ENCODE assay signal across 16 cellular contexts in the genomic region with DNA sequence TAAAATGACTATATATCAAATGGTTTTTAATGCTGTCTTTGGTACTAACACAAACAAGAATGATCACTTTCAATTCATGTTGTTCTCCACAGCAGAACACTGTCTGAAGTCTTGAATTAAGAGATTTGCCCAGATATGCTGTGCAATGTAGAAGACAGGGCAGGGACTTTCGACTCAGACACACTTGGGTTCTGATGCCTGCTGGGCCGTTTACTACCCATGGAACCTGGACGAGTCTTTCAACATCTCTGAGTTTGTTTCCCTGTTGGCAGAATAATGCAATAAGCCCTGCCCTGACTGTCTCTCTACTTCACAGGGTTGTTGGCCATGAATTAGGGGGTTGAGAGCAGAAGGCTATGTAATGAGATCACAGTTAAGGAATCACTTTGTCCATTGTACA.
DNase-seq lines count a peak whose midpoint lies in the region; ATAC-seq and TF ChIP-seq lines count a peak whose summit lies in the region.
"Had no signal": no experiment of that assay in that cellular context is flagged by ENCODE, and none has a peak within 500 bp of the region (broad histone marks: within the 10 kb centered on the region; RNA-seq: fewer than 3 reads in every experiment).

No MANE protein-coding gene starts in this region.

- H3K27ac ChIP-seq in OCI-LY3 (ENCODE audit: low read length) (peak overlapping the region; percentile 63), gastroesophageal sphincter (no peak overlapping the region)
- H3K27ac ChIP-seq: upper lobe of left lung had no signal

- no peaks in the 10 kb centered on the region for H4K20me1 ChIP-seq in OCI-LY3 (ENCODE audit: insufficient read depth, low read length)

- WGBS in gastroesophageal sphincter (ENCODE audit: low coverage in 1 of 2), 2 donors: 60 to 82% methylated on average over 3 of the region's 3 CpGs

- no peak overlapping the region for H3K4me3 Mint-ChIP-seq in CD14-positive monocyte
- no peak overlapping the region for H3K4me3 Mint-ChIP-seq in Caco-2 (ENCODE audit: unreplicated experiment)
- H3K4me3 Mint-ChIP-seq: B cell, H9, naive B cell had no signal

- H3K9ac ChIP-seq in OCI-LY3 (ENCODE audit: low read length): no peak overlapping the region

- intact Hi-C loops in CD14-positive monocyte (cut with micrococcal nuclease): no loop called here
- intact Hi-C loops in Caco-2 (cut with micrococcal nuclease; ENCODE audit: unreplicated experiment): no loop called here

- H3K27ac Mint-ChIP-seq in CD14-positive monocyte (no peak overlapping the region), Caco-2 (ENCODE audit: unreplicated experiment) (no peak overlapping the region)
- H3K27ac Mint-ChIP-seq: B cell, naive B cell had no signal

- H3K4me1 Mint-ChIP-seq in CD14-positive monocyte: no peaks in the 10 kb centered on the region
- H3K4me1 Mint-ChIP-seq in Caco-2 (ENCODE audit: low read depth, unreplicated experiment): no peaks in the 10 kb centered on the region
- H3K4me1 Mint-ChIP-seq: B cell, naive B cell had no signal

- no peak overlapping the region for H2AFZ ChIP-seq in OCI-LY3 (ENCODE audit: low read depth, low read length)

- ATAC-seq in GM21717 (IDR thresholded peaks at IDR 0.05; ENCODE audit: unreplicated experiment): peak; percentile 21
- ATAC-seq in esophagus mucosa: peak; percentile 37
- no peak for ATAC-seq in gastroesophageal sphincter
- ATAC-seq: sciatic nerve had no signal

- POLR2A ChIA-PET in HEK293T (lab: Yijun Ruan, JAX): no interaction called here
- POLR2A ChIA-PET in Caco-2 (lab: Charles Lee): no interaction called here

- H3K9me3 Mint-ChIP-seq in CD14-positive monocyte: peaks cover 0 to 2% (median 0%) of the 10 kb centered on the region in 7 donors
- H3K9me3 Mint-ChIP-seq in Caco-2 (ENCODE audit: unreplicated experiment): no peaks in the 10 kb centered on the region
- H3K9me3 Mint-ChIP-seq: H9 had no signal

- no peak for TF ChIP-seq EP300 in gastroesophageal sphincter (IDR thresholded peaks at IDR 0.05)

- no peak overlapping the region for H3K4me3 ChIP-seq in AG10803 (ENCODE audit: low read length)
- peak overlapping the region; percentile 4; the same call in 1 of the 2 replicates for H3K4me3 ChIP-seq in OCI-LY3 (ENCODE audit: low read length)
- H3K4me3 ChIP-seq in gastroesophageal sphincter: no peak overlapping the region
- no peak overlapping the region for H3K4me3 ChIP-seq in Caco-2 (ENCODE audit: low read depth, low read length)
- H3K4me3 ChIP-seq: upper lobe of left lung had no signal

- TF ChIP-seq POLR2A in gastroesophageal sphincter (IDR thresholded peaks at IDR 0.05): no peak

- H3K9me3 ChIP-seq in OCI-LY3 (ENCODE audit: insufficient read depth, low read length) (no peaks in the 10 kb centered on the region), gastroesophageal sphincter (no peaks in the 10 kb centered on the region), Caco-2 (no peaks in the 10 kb centered on the region)
- H3K9me3 ChIP-seq: upper lobe of left lung had no signal

- TF ChIP-seq CTCF in AG10803 (conservative IDR thresholded peaks at IDR 0.05; ENCODE audit: low read length): no peak
- no peak for TF ChIP-seq CTCF in OCI-LY3 (IDR thresholded peaks at IDR 0.05; ENCODE audit: low read depth, low read length)
- TF ChIP-seq CTCF in CD14-positive monocyte (IDR thresholded peaks at IDR 0.05): no peak
- no peak for TF ChIP-seq CTCF in gastroesophageal sphincter (IDR thresholded peaks at IDR 0.05)
- no peak for TF ChIP-seq CTCF in Caco-2 (IDR thresholded peaks at IDR 0.05; ENCODE audit: insufficient read depth in 1 of 2, low read depth in 1 of 2, low read length in 1 of 2, severe bottlenecking in 1 of 2, unreplicated experiment in 1 of 2)

- H3K27me3 Mint-ChIP-seq in CD14-positive monocyte (ENCODE audit: low read depth in 3 of 3) (peaks cover 0 to 7% (median 1%) of the 10 kb centered on the region in 3 donors), Caco-2 (ENCODE audit: insufficient read depth, unreplicated experiment) (no peaks in the 10 kb centered on the region)

- BruUV-seq in Caco-2 (replicated peaks; lab: Mats Ljungman, UMichigan): no TSS peak

- DNase-seq in AG10803 (ENCODE audit: low read depth) (peak; percentile 9), CD14-positive monocyte (ENCODE audit: low spot score) (no peak), HEK293T (ENCODE audit: extremely low spot score) (no peak), Caco-2 (no peak)
- DNase-seq: activated effector memory CD4-positive, alpha-beta T cell treated with anti-CD3 and anti-CD28 coated beads, Interleukin-2, amount 50 U/mL, for 16 hours; H9; naive B cell; NCI-H510A; Right ventricle myocardium superior; upper lobe of left lung had no signal

- H3K4me2 ChIP-seq in OCI-LY3 (ENCODE audit: low read length): peak overlapping the region; percentile 82

- CTCF ChIA-PET in HEK293T (lab: Yijun Ruan, JAX): no interaction called here
- CTCF ChIA-PET in Caco-2 (lab: Charles Lee): no interaction called here

- H3K4me1 ChIP-seq in OCI-LY3 (ENCODE audit: low read length) (peaks cover 45% of the 10 kb centered on the region), gastroesophageal sphincter (no peaks in the 10 kb centered on the region), Caco-2 (peaks cover 5% of the 10 kb centered on the region; the same call in 1 of the 2 replicates)
- H3K4me1 ChIP-seq: upper lobe of left lung had no signal

- no peaks in the 10 kb centered on the region for H3K79me2 ChIP-seq in OCI-LY3 (ENCODE audit: low read length)

- H3K27me3 ChIP-seq in OCI-LY3 (ENCODE audit: low read depth, low read length) (peaks cover 5% of the 10 kb centered on the region; the same call in 1 of the 2 replicates), gastroesophageal sphincter (no peaks in the 10 kb centered on the region), Caco-2 (replicated peaks; ENCODE audit: control insufficient read depth, insufficient read depth, low read length) (no peaks in the 10 kb centered on the region)
- H3K27me3 ChIP-seq: upper lobe of left lung had no signal

- H3K36me3 Mint-ChIP-seq in CD14-positive monocyte (no peaks in the 10 kb centered on the region), Caco-2 (ENCODE audit: insufficient read depth, unreplicated experiment) (no peaks in the 10 kb centered on the region)
- H3K36me3 Mint-ChIP-seq: naive B cell had no signal

- H3K36me3 ChIP-seq in OCI-LY3 (replicated peaks; ENCODE audit: low read depth, low read length): no peaks in the 10 kb centered on the region
- no peaks in the 10 kb centered on the region for H3K36me3 ChIP-seq in gastroesophageal sphincter
- H3K36me3 ChIP-seq in Caco-2 (ENCODE audit: control insufficient read depth, insufficient read depth, low read length): no peaks in the 10 kb centered on the region
- H3K36me3 ChIP-seq: upper lobe of left lung had no signal

TF ChIP-seq in HEK293T, 16 proteins besides CTCF, POLR2A, EP300 and RAD21:
- no peak for TF ChIP-seq LEF1 (IDR thresholded peaks at IDR 0.05; ENCODE audit: borderline replicate concordance)
